Comparison of ENCODE assay signal across 8 cellular contexts in genomic region chr9:100028201-100028784, GRCh38.
DNase-seq lines count a peak whose midpoint lies in the region; ATAC-seq and TF ChIP-seq lines count a peak whose summit lies in the region.

No MANE protein-coding gene starts in this region.

- no peak overlapping the region for H4K91ac ChIP-seq in neuronal stem cell (ENCODE audit: low read depth, low read length, poor library complexity)

- H3K79me1 ChIP-seq in neuronal stem cell (ENCODE audit: low read depth, low read length), result no peaks in the 10 kb centered on the region

- peaks cover 0 to 24% of the 10 kb centered on the region in 2 donors for H3K9me3 ChIP-seq in neuronal stem cell (replicated peaks in 1 of 2; ENCODE audit: control insufficient read depth in 2 of 2, insufficient read depth in 1 of 2, low read depth in 1 of 2, low read length in 2 of 2)

- peaks cover 25% of the 10 kb centered on the region for H3K36me3 Mint-ChIP-seq in activated T-cell treated with anti-CD3 and anti-CD28 coated beads, Interleukin-2, amount 50 U/mL, for 4 hours (ENCODE audit: insufficient read depth)

- H3K4me3 Mint-ChIP-seq in activated T-cell treated with anti-CD3 and anti-CD28 coated beads, Interleukin-2, amount 50 U/mL, for 4 hours, result no peak overlapping the region

- no peak overlapping the region for H2BK120ac ChIP-seq in neuronal stem cell (ENCODE audit: low read depth, low read length)

- H3K9ac ChIP-seq in neuronal stem cell (ENCODE audit: low read depth, low read length, poor library complexity), result no peak overlapping the region

- DNase-seq in DMS153 treated with DMSO at 0.1 percent for 48 hours (lab: John Stamatoyannopoulos, UW; ENCODE audit: unreplicated experiment) (peak; percentile 10), HS-5 (ENCODE audit: low read depth) (peak; percentile 40), OCI-M2 (lab: John Stamatoyannopoulos, UW; ENCODE audit: unreplicated experiment) (peak; percentile 14), fibroblast of mammary gland (ENCODE audit: low read depth) (peak; percentile 78), neuronal stem cell (ENCODE audit: low spot score) (peak; percentile 52), substantia nigra (lab: John Stamatoyannopoulos, UW) (peak in 44 of 49 donors; percentile 6 to 78 (median 50))
- DNase-seq in activated T-cell treated with anti-CD3 and anti-CD28 coated beads, Interleukin-2, amount 50 U/mL, for 4 hours, result peak; percentile 55

- H3K27ac ChIP-seq in neuronal stem cell (replicated peaks; ENCODE audit: low read length) (no peak overlapping the region), substantia nigra (ENCODE audit: low read depth, low read length, poor library complexity, severe bottlenecking) (no peak overlapping the region)

- no peak overlapping the region for H3K23ac ChIP-seq in neuronal stem cell (ENCODE audit: low read depth, low read length, poor library complexity)

- H3K4ac ChIP-seq in neuronal stem cell (ENCODE audit: low read length), result no peak overlapping the region

- no peak overlapping the region for H4K8ac ChIP-seq in neuronal stem cell (ENCODE audit: low read depth, low read length)

- H3K4me1 ChIP-seq in neuronal stem cell (ENCODE audit: control insufficient read depth in 2 of 2, insufficient read depth in 1 of 2, low read depth in 1 of 2, low read length in 2 of 2), result no peaks in the 10 kb centered on the region

- peaks cover 0 to 7% of the 10 kb centered on the region in 2 donors for H3K36me3 ChIP-seq in neuronal stem cell (replicated peaks in 1 of 2; ENCODE audit: control insufficient read depth in 2 of 2, insufficient read depth in 2 of 2, low read length in 2 of 2)

- no peaks in the 10 kb centered on the region for H3K27me3 Mint-ChIP-seq in activated T-cell treated with anti-CD3 and anti-CD28 coated beads, Interleukin-2, amount 50 U/mL, for 4 hours (ENCODE audit: low read depth)

- no peak overlapping the region for H3K18ac ChIP-seq in neuronal stem cell (ENCODE audit: low read length)

- H3K4me2 ChIP-seq in neuronal stem cell (ENCODE audit: insufficient read depth, low read length, poor library complexity, severe bottlenecking), result no peak overlapping the region

- H2AFZ ChIP-seq in neuronal stem cell (ENCODE audit: low read length), result no peak overlapping the region

- H3K4me3 ChIP-seq in fibroblast of mammary gland (ENCODE audit: control insufficient read depth, low read depth, low read length) (no peak overlapping the region), neuronal stem cell (ENCODE audit: low read length in 2 of 2) (no peak overlapping the region)

- no peaks in the 10 kb centered on the region for H3K27me3 ChIP-seq in neuronal stem cell (ENCODE audit: control insufficient read depth in 3 of 3, insufficient read depth in 3 of 3, low read depth in 1 of 3, low read length in 3 of 3)

- H3K9me3 Mint-ChIP-seq in activated T-cell treated with anti-CD3 and anti-CD28 coated beads, Interleukin-2, amount 50 U/mL, for 4 hours, result no peaks in the 10 kb centered on the region

- H2BK12ac ChIP-seq in neuronal stem cell (ENCODE audit: low read length), result no peak overlapping the region

- no peak overlapping the region for H2BK5ac ChIP-seq in neuronal stem cell (ENCODE audit: low read length)

- WGBS in neuronal stem cell (ENCODE audit: extremely low coverage in 2 of 2, insufficient read length in 2 of 2, insufficient replicate concordance in 1 of 2), 2 donors, result no CpG with 5 or more reads among the region's 2 CpGs

- H3K14ac ChIP-seq in neuronal stem cell (ENCODE audit: low read length), result no peak overlapping the region

- peaks cover 11% of the 10 kb centered on the region for H3K4me1 Mint-ChIP-seq in activated T-cell treated with anti-CD3 and anti-CD28 coated beads, Interleukin-2, amount 50 U/mL, for 4 hours (ENCODE audit: low read depth)

- TF ChIP-seq CTCF in fibroblast of mammary gland (conservative IDR thresholded peaks at IDR 0.05; ENCODE audit: control insufficient read depth, insufficient read depth, low read depth, low read length), result peak; percentile 100

- H2BK15ac ChIP-seq in neuronal stem cell (ENCODE audit: low read length), result no peak overlapping the region

- peak; percentile 91 for ATAC-seq in GM21390 (IDR thresholded peaks at IDR 0.05; ENCODE audit: unreplicated experiment)
- ATAC-seq in activated T-cell treated with anti-CD3 and anti-CD28 coated beads, Interleukin-2, amount 50 U/mL, for 4 hours, result peak; percentile 84 to 91

- H2AK5ac ChIP-seq in neuronal stem cell (ENCODE audit: low read depth, low read length), result no peak overlapping the region

Comparison
In these comparisons a context has a peak if more than half of its experiments do, and no peak if none do; other contexts are left out.
1. DNase-seq: peak in every context shown above with its lines; median percentile 78 in fibroblast of mammary gland; 55 in activated T-cell treated with anti-CD3 and anti-CD28 coated beads, Interleukin-2, amount 50 U/mL, for 4 hours; 52 in neuronal stem cell; 50 in substantia nigra; 40 in HS-5; 14 in OCI-M2; 10 in DMS153 treated with DMSO at 0.1 percent for 48 hours.